12 cellular contexts compared by ENCODE assay signal in the genomic region with DNA sequence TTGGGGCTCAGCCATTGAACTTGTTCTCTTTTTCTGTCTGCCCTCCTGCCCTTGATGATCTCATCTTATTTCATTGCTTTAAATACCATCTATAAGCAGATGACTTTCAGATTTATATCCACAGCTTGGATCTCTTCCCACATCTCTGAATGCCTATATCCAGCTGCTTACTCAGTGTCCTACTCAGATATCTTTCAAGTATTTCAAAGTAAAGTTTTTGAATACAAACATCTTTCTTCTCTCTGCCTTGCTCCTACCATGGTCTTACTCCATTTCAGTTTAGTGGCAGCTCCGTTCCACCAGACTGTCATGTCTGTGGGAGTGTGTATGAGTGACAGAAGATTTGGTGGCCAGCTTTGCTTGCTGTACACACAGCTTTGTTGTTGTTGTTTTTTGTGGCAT. TPM values are rescaled to one million over a fixed set of nuclear protein-coding genes. Genes with fewer than 3 reads are reported as not detected.
DNase-seq lines count a peak whose midpoint lies in the region; ATAC-seq, FAIRE-seq and TF ChIP-seq lines count a peak whose summit lies in the region.
"Had no signal": no experiment of that assay in that cellular context is flagged by ENCODE, and none has a peak within 500 bp of the region (broad histone marks: within the 10 kb centered on the region; RNA-seq: fewer than 3 reads in every experiment).

No MANE protein-coding gene starts in this region.

- no peak overlapping the region for H3K4me2 ChIP-seq in endothelial cell of umbilical vein (ENCODE audit: insufficient read depth, low read length)

- H3K9ac ChIP-seq in endothelial cell of umbilical vein (replicated peaks; ENCODE audit: extremely low read depth, insufficient read depth, low read length): no peak overlapping the region

- dilution Hi-C loops in endothelial cell of umbilical vein (cut with MboI; ENCODE audit: extremely low pct_ligation_motif_present, low sequenced_read_pairs): no loop called here

- DNase-seq in CD4-positive, alpha-beta T cell: no peak
- DNase-seq in M059J (ENCODE audit: low read depth): peak; percentile 13
- DNase-seq in endothelial cell of umbilical vein (ENCODE audit: low read depth, low spot score): peak; percentile 19
- no peak for DNase-seq in NCI-H2107 treated with DMSO at 0.1 percent for 48 hours (lab: John Stamatoyannopoulos, UW; ENCODE audit: unreplicated experiment)
- DNase-seq in WERI-Rb-1: no peak
- no peak for DNase-seq in NCI-H526 treated with DMSO at 0.1 percent for 48 hours (lab: John Stamatoyannopoulos, UW)
- DNase-seq: C1 segment of cervical spinal cord, NCI-H2227 treated with DMSO at 0.1 percent for 48 hours, trophoblast cell had no signal

- H3K27me3 Mint-ChIP-seq in CD4-positive, alpha-beta T cell: no peaks in the 10 kb centered on the region
- no peaks in the 10 kb centered on the region for H3K27me3 Mint-ChIP-seq in nephron (ENCODE audit: low read depth)

- H3K79me2 ChIP-seq in endothelial cell of umbilical vein (ENCODE audit: control insufficient read depth, insufficient read depth, low read length): peaks cover 60% of the 10 kb centered on the region

- no peaks in the 10 kb centered on the region for H3K9me3 Mint-ChIP-seq in CD4-positive, alpha-beta T cell
- peaks cover 2% of the 10 kb centered on the region for H3K9me3 Mint-ChIP-seq in nephron

- H3K4me1 ChIP-seq in endothelial cell of umbilical vein (ENCODE audit: control insufficient read depth, extremely low read depth, insufficient read depth, low read length): peaks cover 2% of the 10 kb centered on the region

- peaks cover 28% of the 10 kb centered on the region for H3K36me3 Mint-ChIP-seq in CD4-positive, alpha-beta T cell (ENCODE audit: low read depth)
- peaks cover 27% of the 10 kb centered on the region for H3K36me3 Mint-ChIP-seq in nephron (ENCODE audit: low read depth)

- H3K4me3 ChIP-seq in endothelial cell of umbilical vein (replicated peaks in 1 of 3; ENCODE audit: insufficient read depth in 1 of 3, low read depth in 1 of 3, low read length in 3 of 3): no peak overlapping the region
- no peak overlapping the region for H3K4me3 ChIP-seq in WERI-Rb-1 (ENCODE audit: low read depth, low read length)

- intact Hi-C loops in CD4-positive, alpha-beta T cell (cut with DNase I, micrococcal nuclease): no loop called here
- intact Hi-C loops in endothelial cell of umbilical vein (cut with micrococcal nuclease): no loop called here

- no peaks in the 10 kb centered on the region for H3K9me3 ChIP-seq in CD4-positive, alpha-beta T cell (ENCODE audit: control insufficient read depth, low read length)
- H3K9me3 ChIP-seq in endothelial cell of umbilical vein (replicated peaks; ENCODE audit: control insufficient read depth, insufficient read depth, low read length): no peaks in the 10 kb centered on the region
- no peaks in the 10 kb centered on the region for H3K9me3 ChIP-seq in WERI-Rb-1 (ENCODE audit: severe bottlenecking)

- no TSS peak for BruUV-seq in endothelial cell of umbilical vein (replicated peaks; lab: Mats Ljungman, UMichigan)

- peaks cover 3% of the 10 kb centered on the region for H4K20me1 ChIP-seq in endothelial cell of umbilical vein (replicated peaks; ENCODE audit: control insufficient read depth, extremely low read depth, insufficient read depth, low read length)

- H2AFZ ChIP-seq in endothelial cell of umbilical vein (ENCODE audit: low read depth, low read length): no peak overlapping the region

- POLR2A ChIA-PET in CD4-positive, alpha-beta T cell (lab: Charles Lee): interaction anchor here (1.0 to 1.3 kb wide), 3 partner anchors 18 to 61 kb away, joined by 3 to 4 read pairs (median 3); no protein-coding TSS in a partner anchor
- POLR2A ChIA-PET in endothelial cell of umbilical vein (lab: Charles Lee): no interaction called here

- TF ChIP-seq POLR2A in endothelial cell of umbilical vein (IDR thresholded peaks at IDR 0.05; ENCODE audit: low read depth, low read length): no peak

- TF ChIP-seq CTCF in CD4-positive, alpha-beta T cell (IDR thresholded peaks at IDR 0.05): no peak
- TF ChIP-seq CTCF in endothelial cell of umbilical vein (IDR thresholded peaks at IDR 0.05; ENCODE audit: extremely low read depth in 1 of 2, insufficient read depth in 1 of 2, low read depth in 1 of 2, low read length in 2 of 2) (no peak), nephron (IDR thresholded peaks at IDR 0.05; ENCODE audit: unreplicated experiment in 3 of 3) (no peak), WERI-Rb-1 (IDR thresholded peaks at IDR 0.05; ENCODE audit: low read depth, low read length) (no peak)

- peaks cover 69% of the 10 kb centered on the region for H3K4me1 Mint-ChIP-seq in CD4-positive, alpha-beta T cell (ENCODE audit: low read depth)
- H3K4me1 Mint-ChIP-seq in nephron: peaks cover 32% of the 10 kb centered on the region

- H3K27ac ChIP-seq in CD4-positive, alpha-beta T cell (ENCODE audit: low read depth, low read length): no peak overlapping the region
- no peak overlapping the region for H3K27ac ChIP-seq in endothelial cell of umbilical vein (ENCODE audit: insufficient read depth, low read depth, low read length)
- H3K27ac ChIP-seq in WERI-Rb-1: no peak overlapping the region

- no peak for FAIRE-seq in endothelial cell of umbilical vein (lab: Jason Lieb, UNC)
- FAIRE-seq: RCC 7860 had no signal

- H3K36me3 ChIP-seq in endothelial cell of umbilical vein (ENCODE audit: control insufficient read depth in 2 of 2, extremely low read depth in 1 of 2, insufficient read depth in 2 of 2, low read length in 2 of 2) (no peaks in the 10 kb centered on the region), WERI-Rb-1 (no peaks in the 10 kb centered on the region; the same call in 1 of the 2 replicates)

- CTCF ChIA-PET in CD4-positive, alpha-beta T cell (lab: Charles Lee): no interaction called here
- CTCF ChIA-PET in endothelial cell of umbilical vein (lab: Charles Lee): interaction anchor here (0.7 to 1.5 kb wide), 2 partner anchors 10 to 17 kb away, joined by 4 to 6 read pairs; no protein-coding TSS in a partner anchor

- peak overlapping the region; percentile 57 for H3K27ac Mint-ChIP-seq in CD4-positive, alpha-beta T cell
- peak overlapping the region; percentile 65 to 72 (median 69) for H3K27ac Mint-ChIP-seq in nephron

- no peaks in the 10 kb centered on the region for H3K9me1 ChIP-seq in endothelial cell of umbilical vein (replicated peaks; ENCODE audit: control insufficient read depth, extremely low read depth, insufficient read depth, low read length)

- H3K27me3 ChIP-seq in CD4-positive, alpha-beta T cell (ENCODE audit: control insufficient read depth, insufficient read depth, low read length): no peaks in the 10 kb centered on the region
- H3K27me3 ChIP-seq in endothelial cell of umbilical vein (ENCODE audit: control insufficient read depth in 2 of 2, insufficient read depth in 2 of 2, low read length in 2 of 2) (no peaks in the 10 kb centered on the region), WERI-Rb-1 (ENCODE audit: insufficient read depth, low read depth, severe bottlenecking) (no peaks in the 10 kb centered on the region)

- ATAC-seq in CD4-positive, alpha-beta T cell (ENCODE audit: poor library complexity): no peak
- no peak for ATAC-seq in GM21723 (IDR thresholded peaks at IDR 0.05; ENCODE audit: unreplicated experiment)

- H3K4me3 Mint-ChIP-seq in CD4-positive, alpha-beta T cell: no peak overlapping the region
- peak overlapping the region in 1 of 3 experiments; percentile 18 for H3K4me3 Mint-ChIP-seq in nephron

TF ChIP-seq in endothelial cell of umbilical vein, 7 proteins besides CTCF, POLR2A, EP300 and RAD21:
- TF ChIP-seq, protein P1, sequence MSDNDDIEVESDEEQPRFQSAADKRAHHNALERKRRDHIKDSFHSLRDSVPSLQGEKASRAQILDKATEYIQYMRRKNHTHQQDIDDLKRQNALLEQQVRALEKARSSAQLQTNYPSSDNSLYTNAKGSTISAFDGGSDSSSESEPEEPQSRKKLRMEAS (IDR thresholded peaks at IDR 0.05; ENCODE audit: insufficient read depth, insufficient read length): no peak
- TF ChIP-seq MYC (IDR thresholded peaks at IDR 0.05; ENCODE audit: low read depth, low read length) (no peak), EZH2 (IDR thresholded peaks at IDR 0.05; ENCODE audit: borderline replicate concordance, low read depth, low read length, severe bottlenecking) (no peak), FOS (IDR thresholded peaks at IDR 0.05; ENCODE audit: borderline replicate concordance, insufficient read depth, low read length) (no peak), JUN (IDR thresholded peaks at IDR 0.05; ENCODE audit: borderline replicate concordance, insufficient read depth, insufficient read length, low read depth) (no peak), GATA2 (IDR thresholded peaks at IDR 0.05; ENCODE audit: insufficient read depth, insufficient read length, low read depth, low read length) (no peak), POLR2AphosphoS5 (IDR thresholded peaks at IDR 0.05; ENCODE audit: insufficient read depth, low read depth, low read length) (no peak)

RNA-seq across cellular contexts. Expression of a gene that starts 59.7 kb away (rescaled TPM):
- 10 to 100 TPM; 94.7 to 96.9 TPM for total RNA-seq in CD4-positive, alpha-beta T cell
- total RNA-seq in M059J (2014; rRNA removed; shearing (Covaris generic)): 76.9 and 98.6 TPM in 2 replicates
- 55.6 and 60.1 TPM in 2 replicates for total RNA-seq in endothelial cell of umbilical vein
- 6.7 and 8.1 TPM in 2 replicates for polyA plus RNA-seq in endothelial cell of umbilical vein
- 9.1 and 10.3 TPM in 2 replicates for polyA plus RNA-seq in endothelial cell of umbilical vein (2011; cell fraction: cytosol; rRNA removed)
- 24.8 and 32.8 TPM in 2 replicates for polyA plus RNA-seq in endothelial cell of umbilical vein (2011; cell fraction: nucleus; rRNA removed)
- polyA plus RNA-seq in endothelial cell of umbilical vein (2012): 12.7 and 20.0 TPM in 2 replicates
- 35.3 and 48.2 TPM in 2 replicates for polyA minus RNA-seq in endothelial cell of umbilical vein
- polyA minus RNA-seq in endothelial cell of umbilical vein (2011; cell fraction: cytosol; rRNA and poly(A)+ RNA removed): 25.0 TPM
- 135 and 176 TPM in 2 replicates for polyA minus RNA-seq in endothelial cell of umbilical vein (2011; cell fraction: nucleus; rRNA and poly(A)+ RNA removed)

Comparison
In these comparisons a context has a peak if more than half of its experiments do, and no peak if none do; other contexts are left out.
1. DNase-seq: peak in M059J (single experiment) and endothelial cell of umbilical vein (single experiment); none in CD4-positive, alpha-beta T cell (0 of 10), NCI-H2107 treated with DMSO at 0.1 percent for 48 hours (single experiment), WERI-Rb-1 (single experiment) and NCI-H526 treated with DMSO at 0.1 percent for 48 hours (single experiment).